Comparison of ENCODE assay signal across 11 cellular contexts in genomic region chr15:66761723-66762595, GRCh38. TPM values are rescaled to one million over a fixed set of nuclear protein-coding genes. Genes with fewer than 3 reads are reported as not detected.
DNase-seq lines count a peak whose midpoint lies in the region; ATAC-seq and TF ChIP-seq lines count a peak whose summit lies in the region.
"Had no signal": no experiment of that assay in that cellular context is flagged by ENCODE, and none has a peak within 500 bp of the region (broad histone marks: within the 10 kb centered on the region; RNA-seq: fewer than 3 reads in every experiment).

No MANE protein-coding gene starts in this region.

- H3K9me3 ChIP-seq in A673 (ENCODE audit: low read depth, low read length, poor library complexity, severe bottlenecking), result no peaks in the 10 kb centered on the region
- H3K9me3 ChIP-seq in IMR-90 (ENCODE audit: control insufficient read depth, insufficient read depth, low read length), result no peaks in the 10 kb centered on the region
- no peaks in the 10 kb centered on the region for H3K9me3 ChIP-seq in colonic mucosa
- H3K9me3 ChIP-seq: BE2C had no signal

- peak overlapping the region; percentile 32; the same call in 1 of the 2 replicates for H3K56ac ChIP-seq in IMR-90 (ENCODE audit: extremely low read depth, insufficient read depth, low read length)

- peak overlapping the region; percentile 75 for H2AFZ ChIP-seq in IMR-90 (replicated peaks; ENCODE audit: low read length, poor library complexity)

- H3K23ac ChIP-seq in IMR-90 (ENCODE audit: low read depth, low read length), result peak overlapping the region; percentile 69

- peak overlapping the region; percentile 32; the same call in 1 of the 2 replicates for H4K5ac ChIP-seq in IMR-90 (ENCODE audit: low read depth, low read length)

- intact Hi-C loops in A673 (cut with micrococcal nuclease; ENCODE audit: unreplicated experiment), result no loop called here
- intact Hi-C loops in IMR-90 (cut with micrococcal nuclease), result loop anchor here (2.0 kb wide), 1 partner anchor 13 kb away; no protein-coding TSS in a partner anchor
- intact Hi-C loops in colonic mucosa (cut with DNase I), result no loop called here

- peaks cover 25 to 80% of the 10 kb centered on the region in 2 experiments for H3K79me1 ChIP-seq in IMR-90 (ENCODE audit: low read depth in 1 of 2, low read length in 2 of 2)

- ATAC-seq in IMR-90 (ENCODE audit: low read depth) (peak; percentile 6), HG03571 (IDR thresholded peaks at IDR 0.05; ENCODE audit: unreplicated experiment) (no peak)

- H3K4me3 ChIP-seq in A673 (ENCODE audit: low read depth, low read length, poor library complexity, severe bottlenecking) (no peak overlapping the region), IMR-90 (ENCODE audit: insufficient read depth, low read depth, low read length) (no peak overlapping the region), colonic mucosa (no peak overlapping the region)

- POLR2A ChIA-PET in A673 (lab: Charles Lee; ENCODE audit: low non-redundant PET) (no interaction called here), IMR-90 (lab: Charles Lee; ENCODE audit: unreplicated experiment) (no interaction called here)

- peak overlapping the region; percentile 90 for H3K4ac ChIP-seq in IMR-90 (ENCODE audit: low read depth, low read length)

- peaks cover 64% of the 10 kb centered on the region for H3K9me1 ChIP-seq in IMR-90 (ENCODE audit: insufficient read depth, low read length)

- peak overlapping the region; percentile 86 for H2BK20ac ChIP-seq in IMR-90 (ENCODE audit: low read depth, low read length)

- dilution Hi-C loops in IMR-90 (cut with HindIII; ENCODE audit: low sequenced_read_pairs, unreplicated experiment), result no loop called here

- TF ChIP-seq RAD21 in IMR-90 (IDR thresholded peaks at IDR 0.05; ENCODE audit: low read length), result no peak

- TF ChIP-seq POLR2A in IMR-90 (IDR thresholded peaks at IDR 0.05; ENCODE audit: low read depth, low read length), result no peak

- peaks cover 9% of the 10 kb centered on the region for H4K20me1 ChIP-seq in IMR-90 (ENCODE audit: insufficient read depth, low read length)

- peak overlapping the region; percentile 90 for H3K14ac ChIP-seq in IMR-90 (replicated peaks; ENCODE audit: low read depth, low read length)

- peak overlapping the region; percentile 90; the same call in 2 of the 3 replicates for H2BK15ac ChIP-seq in IMR-90 (ENCODE audit: low read depth, low read length)

- H2AK9ac ChIP-seq in IMR-90 (replicated peaks; ENCODE audit: low read depth, low read length, poor library complexity), result peak overlapping the region; percentile 70

- BruUV-seq in A673 (replicated peaks; lab: Mats Ljungman, UMichigan), result no TSS peak
- no TSS peak for BruUV-seq in IMR-90 (replicated peaks; lab: Mats Ljungman, UMichigan)

- H3K9ac ChIP-seq in IMR-90 (ENCODE audit: low read depth, low read length) (no peak overlapping the region), colonic mucosa (ENCODE audit: low read depth in 2 of 2, low read length in 2 of 2) (peak overlapping the region in 1 of 2 donors; percentile 29)

- peak overlapping the region; percentile 1; the same call in 1 of the 2 replicates for H3K4me2 ChIP-seq in IMR-90 (ENCODE audit: low read depth, low read length)

- DNase-seq in A673 (ENCODE audit: low spot score) (peak; percentile 59), IMR-90 (no peak), colonic mucosa (no peak), myocyte (ENCODE audit: low read depth) (peak; percentile 74), HuH-7 (ENCODE audit: low spot score) (no peak), OCI-M1 (lab: John Stamatoyannopoulos, UW) (no peak)
- no peak for DNase-seq in stimulated activated CD8-positive, alpha-beta memory T cell treated with anti-CD3 and anti-CD28 coated beads, Interleukin-4, amount 100 ng/mL, for 48 hours
- DNase-seq: BE2C, GOT3, T-helper 9 cell had no signal

- H4K8ac ChIP-seq in IMR-90 (ENCODE audit: low read depth in 2 of 2, low read length in 2 of 2), result peak overlapping the region; percentile 18 to 76; a peak in 3 of 4 replicates

- no peaks in the 10 kb centered on the region for H3K36me3 ChIP-seq in A673 (ENCODE audit: insufficient read depth, low read length, poor library complexity, severe bottlenecking)
- peaks cover 4% of the 10 kb centered on the region; the same call in 1 of the 2 replicates for H3K36me3 ChIP-seq in IMR-90 (ENCODE audit: control insufficient read depth, insufficient read depth, low read length)
- H3K36me3 ChIP-seq in colonic mucosa, result no peaks in the 10 kb centered on the region

- H3K4me1 ChIP-seq in A673 (ENCODE audit: insufficient read depth, low read length, poor library complexity, severe bottlenecking) (peaks cover 68% of the 10 kb centered on the region), IMR-90 (ENCODE audit: control insufficient read depth, insufficient read depth, low read length) (peaks cover 57% of the 10 kb centered on the region), colonic mucosa (peaks cover 15% of the 10 kb centered on the region)

- H3K18ac ChIP-seq in IMR-90 (ENCODE audit: low read depth, low read length), result peak overlapping the region; percentile 51

- peak overlapping the region; percentile 82 for H4K91ac ChIP-seq in IMR-90 (ENCODE audit: insufficient read depth, low read depth, low read length)

- in situ Hi-C loops in IMR-90 (cut with MboI; ENCODE audit: low sequenced_read_pairs), result no loop called here

- H3K27me3 ChIP-seq in A673 (replicated peaks; ENCODE audit: insufficient read depth, low read depth, low read length, poor library complexity) (no peaks in the 10 kb centered on the region), IMR-90 (ENCODE audit: control insufficient read depth, insufficient read depth, low read length) (no peaks in the 10 kb centered on the region), colonic mucosa (no peaks in the 10 kb centered on the region)
- H3K27me3 ChIP-seq: BE2C had no signal

- peak overlapping the region; percentile 93 for H2AK5ac ChIP-seq in IMR-90 (ENCODE audit: low read depth, low read length)

- peak overlapping the region; percentile 83 for H2BK120ac ChIP-seq in IMR-90 (ENCODE audit: low read depth, low read length)

- H3K27ac ChIP-seq in A673 (ENCODE audit: low read depth, low read length, poor library complexity, severe bottlenecking) (peak overlapping the region; percentile 33), IMR-90 (ENCODE audit: insufficient read depth, low read length) (peak overlapping the region; percentile 61), colonic mucosa (peak overlapping the region; percentile 36)

- TF ChIP-seq CTCF in A673 (conservative IDR thresholded peaks at IDR 0.05; ENCODE audit: low read depth, low read length), result no peak
- TF ChIP-seq CTCF in IMR-90 (conservative IDR thresholded peaks at IDR 0.05; ENCODE audit: low read depth, low read length), result no peak
- no peak for TF ChIP-seq CTCF in colonic mucosa (IDR thresholded peaks at IDR 0.05)

- 94% methylated on average over 3 of the region's 17 CpGs; no CpG with 5 or more reads in 1 of the 2 experiments for WGBS in IMR-90 (ENCODE audit: extremely low coverage in 2 of 2, insufficient read length in 1 of 2), 2 experiments

- H2BK5ac ChIP-seq in IMR-90 (ENCODE audit: low read depth, low read length, poor library complexity, severe bottlenecking), result peak overlapping the region; percentile 56

- CTCF ChIA-PET in A673 (lab: Charles Lee) (no interaction called here), IMR-90 (lab: Yijun Ruan, JAX) (interaction anchor here (1.1 to 1.8 kb wide), 2 partner anchors 90 to 91 kb away, joined by 3 to 4 read pairs; no protein-coding TSS in a partner anchor)

TF ChIP-seq in IMR-90, 13 proteins besides CTCF, POLR2A, EP300 and RAD21:
- TF ChIP-seq FOS (IDR thresholded peaks at IDR 0.05; ENCODE audit: low read depth, low read length) (no peak), BHLHE40 (IDR thresholded peaks at IDR 0.05; ENCODE audit: low read depth, low read length) (no peak), MAZ (IDR thresholded peaks at IDR 0.05; ENCODE audit: borderline replicate concordance, low read depth, low read length) (no peak), SMC3 (IDR thresholded peaks at IDR 0.05; ENCODE audit: low read depth, low read length) (no peak), RCOR1 (IDR thresholded peaks at IDR 0.05; ENCODE audit: insufficient replicate concordance, low read length) (no peak), CHD1 (IDR thresholded peaks at IDR 0.05; ENCODE audit: low read depth, low read length) (no peak), CEBPB (IDR thresholded peaks at IDR 0.05; ENCODE audit: low read depth, low read length) (no peak), RFX5 (IDR thresholded peaks at IDR 0.05; ENCODE audit: low read depth, low read length) (no peak), ELK1 (IDR thresholded peaks at IDR 0.05; ENCODE audit: borderline replicate concordance, low read depth, low read length) (no peak)
TF ChIP-seq in IMR-90: peak in this region for 0.

RNA-seq across cellular contexts. Expression of gene SMAD6, which starts 59.9 kb away (rescaled TPM):
- total RNA-seq in A673 (2021) (50.1 and 63.9 TPM in 2 replicates), IMR-90 (2012; rRNA removed) (3.6 and 4.8 TPM in 2 replicates), colonic mucosa (10 to 100 TPM in 1 of 2 donors, 1 to 10 TPM in 1; 9.4 to 22.0 TPM), myocyte (2.5 and 3.5 TPM in 2 replicates)
- 8.5 and 13.6 TPM in 2 replicates for polyA plus RNA-seq in IMR-90 (2012; rRNA removed)
- polyA plus RNA-seq in IMR-90 (2012; cell fraction: cytosol; rRNA removed), result 4.7 and 9.3 TPM in 2 replicates
- polyA plus RNA-seq in IMR-90 (2012; cell fraction: nucleus; rRNA removed; ENCODE audit: low replicate concordance), result 17.3 and 42.6 TPM in 2 replicates
- 1.2 TPM for polyA plus RNA-seq in myocyte (2012)

Comparison
In these comparisons a context has a peak if more than half of its experiments do, and no peak if none do; other contexts are left out.
1. DNase-seq: peak in A673 (single experiment) and myocyte (single experiment); none in IMR-90 (single experiment), colonic mucosa (single experiment), HuH-7 (single experiment), stimulated activated CD8-positive, alpha-beta memory T cell treated with anti-CD3 and anti-CD28 coated beads, Interleukin-4, amount 100 ng/mL, for 48 hours (single experiment) and OCI-M1 (single experiment).
2. Peak in every context shown above with its lines, with median percentiles within 50 percentile points of each other: H3K27ac ChIP-seq.